Comparison of ENCODE assay signal across 15 cellular contexts in genomic region chr3:69741057-69741830, GRCh38. TPM values are rescaled to one million over a fixed set of nuclear protein-coding genes. Genes with fewer than 3 reads are reported as not detected.
A peak's percentile ranks its signal among the peaks of the same experiment; 100 is the strongest.
DNase-seq lines count a peak whose midpoint lies in the region; ATAC-seq, FAIRE-seq and TF ChIP-seq lines count a peak whose summit lies in the region.
"Had no signal": no experiment of that assay in that cellular context is flagged by ENCODE, and none has a peak within 500 bp of the region (broad histone marks: within the 10 kb centered on the region; RNA-seq: fewer than 3 reads in every experiment).

No MANE protein-coding gene starts in this region.

- no peak for FAIRE-seq in A549 (lab: Jason Lieb, UNC)

- H3K36me3 Mint-ChIP-seq in Caco-2 (ENCODE audit: insufficient read depth, unreplicated experiment), result no peaks in the 10 kb centered on the region

- no peak for DNase-seq in A549 (ENCODE audit: low read depth in 1 of 2, low spot score in 1 of 2)
- no peak for DNase-seq in Peyer's patch
- peak; percentile 95 for DNase-seq in foreskin melanocyte
- peak; percentile 21 for DNase-seq in putamen (ENCODE audit: low spot score)
- no peak for DNase-seq in activated gamma-delta T cell (lab: John Stamatoyannopoulos, UW)
- DNase-seq in H4 (ENCODE audit: low spot score), result no peak
- DNase-seq in Caco-2, result no peak
- DNase-seq: activated CD4-positive, alpha-beta T cell treated with anti-CD3 and anti-CD28 coated beads, Interleukin-2, amount 10 ng/mL, durations not matched to agents 24 days and 14 days; activated T-cell treated with anti-CD3 and anti-CD28 coated beads, Interleukin-2, amount 50 U/mL, for 72 hours; brain microvascular endothelial cell; DMS79 treated with DMSO at 0.1 percent for 48 hours; NCI-H2107; T-helper 1 cell had no signal

- CTCF ChIA-PET in A549 (lab: Yijun Ruan, JAX) (interaction anchor here (3.3 kb wide), 1 partner anchor 51 kb away, joined by 24 read pairs; no protein-coding TSS in a partner anchor), Caco-2 (lab: Charles Lee) (no interaction called here)

- no TSS peak for BruUV-seq in Caco-2 (replicated peaks; lab: Mats Ljungman, UMichigan)

- H3K4me3 ChIP-seq in A549, result no peak overlapping the region
- H3K4me3 ChIP-seq in Peyer's patch, result peak overlapping the region; percentile 40 to 81 (median 63)
- no peak overlapping the region for H3K4me3 ChIP-seq in Caco-2 (ENCODE audit: low read depth, low read length)

- H3K4me1 ChIP-seq in A549 (peaks cover 6% of the 10 kb centered on the region; the same call in 2 of the 3 replicates), Peyer's patch (peaks cover 0 to 16% (median 0%) of the 10 kb centered on the region in 4 donors), Caco-2 (peaks cover 6% of the 10 kb centered on the region; the same call in 1 of the 2 replicates)

- no peak for TF ChIP-seq EP300 in A549 (IDR thresholded peaks at IDR 0.05)

- peaks cover 10% of the 10 kb centered on the region for H3K4me1 Mint-ChIP-seq in Caco-2 (ENCODE audit: low read depth, unreplicated experiment)

- H3K27me3 Mint-ChIP-seq in Caco-2 (ENCODE audit: insufficient read depth, unreplicated experiment), result no peaks in the 10 kb centered on the region

- no peaks in the 10 kb centered on the region for H3K27me3 ChIP-seq in Peyer's patch
- no peaks in the 10 kb centered on the region; the same call in 1 of the 2 replicates for H3K27me3 ChIP-seq in Caco-2 (replicated peaks; ENCODE audit: control insufficient read depth, insufficient read depth, low read length)
- H3K27me3 ChIP-seq: brain microvascular endothelial cell had no signal

- no peak overlapping the region for H3K4me3 Mint-ChIP-seq in Caco-2 (ENCODE audit: unreplicated experiment)

- POLR2A ChIA-PET in A549 (lab: Yijun Ruan, JAX) (no interaction called here), Caco-2 (lab: Charles Lee) (no interaction called here)

- H3K4me2 ChIP-seq in A549, result no peak overlapping the region; the same call in 2 of the 3 replicates

- intact Hi-C loops in Caco-2 (cut with micrococcal nuclease; ENCODE audit: unreplicated experiment), result no loop called here

- 91% methylated on average over 14 of the region's 14 CpGs for WGBS in A549 (ENCODE audit: missing lambda C conversion rate)

- TF ChIP-seq CTCF in A549 (IDR thresholded peaks at IDR 0.05) (no peak), Peyer's patch (IDR thresholded peaks at IDR 0.05) (no peak), Caco-2 (IDR thresholded peaks at IDR 0.05; ENCODE audit: insufficient read depth in 1 of 2, low read depth in 1 of 2, low read length in 1 of 2, severe bottlenecking in 1 of 2, unreplicated experiment in 1 of 2) (no peak)

- no peak overlapping the region for H3K27ac Mint-ChIP-seq in Caco-2 (ENCODE audit: unreplicated experiment)
- H3K27ac Mint-ChIP-seq: activated CD4-positive, alpha-beta T cell treated with anti-CD3 and anti-CD28 coated beads, Interleukin-2, amount 10 ng/mL, durations not matched to agents 24 days and 14 days; activated T-cell treated with anti-CD3 and anti-CD28 coated beads, Interleukin-2, amount 50 U/mL, for 72 hours had no signal

- TF ChIP-seq RAD21 in A549 (conservative IDR thresholded peaks at IDR 0.05 in 1 of 2, IDR thresholded peaks at IDR 0.05 in 1 of 2), result no peak

- ATAC-seq in A549, result no peak
- ATAC-seq in HG03159 (IDR thresholded peaks at IDR 0.05; ENCODE audit: unreplicated experiment), result no peak
- ATAC-seq: activated T-cell treated with anti-CD3 and anti-CD28 coated beads, Interleukin-2, amount 50 U/mL, for 72 hours had no signal

- H3K27ac ChIP-seq in A549, result no peak overlapping the region
- peak overlapping the region in 3 of 4 donors; percentile 55 to 88 (median 74) for H3K27ac ChIP-seq in Peyer's patch
- H3K27ac ChIP-seq: brain microvascular endothelial cell, epithelial cell of prostate had no signal

- H3K9me3 Mint-ChIP-seq in Caco-2 (ENCODE audit: unreplicated experiment), result no peaks in the 10 kb centered on the region
- H3K9me3 Mint-ChIP-seq: activated CD4-positive, alpha-beta T cell treated with anti-CD3 and anti-CD28 coated beads, Interleukin-2, amount 10 ng/mL, durations not matched to agents 24 days and 14 days; activated T-cell treated with anti-CD3 and anti-CD28 coated beads, Interleukin-2, amount 50 U/mL, for 72 hours had no signal

- TF ChIP-seq POLR2A in A549 (IDR thresholded peaks at IDR 0.05; ENCODE audit: low read length), result no peak
- no peak for TF ChIP-seq POLR2A in Peyer's patch (IDR thresholded peaks at IDR 0.05)

- H3K36me3 ChIP-seq in Peyer's patch (no peaks in the 10 kb centered on the region), Caco-2 (ENCODE audit: control insufficient read depth, insufficient read depth, low read length) (no peaks in the 10 kb centered on the region)
- H3K36me3 ChIP-seq: brain microvascular endothelial cell had no signal

- H3K9me3 ChIP-seq in A549, result no peaks in the 10 kb centered on the region
- no peaks in the 10 kb centered on the region for H3K9me3 ChIP-seq in Peyer's patch
- H3K9me3 ChIP-seq in Caco-2, result 0 out of 2 replicates have a peak, but pooled peaks cover under 1% of the 10 kb centered on the region

TF ChIP-seq in A549, 52 proteins besides CTCF, POLR2A, EP300 and RAD21:
- TF ChIP-seq MAFK (IDR thresholded peaks at IDR 0.05; ENCODE audit: partially characterized antibody), result peak; percentile 73
- no peak for TF ChIP-seq REST (IDR thresholded peaks at IDR 0.05)
TF ChIP-seq in A549: peak in this region for 1.

RNA-seq across cellular contexts. Expression of gene MITF, which starts 2.0 kb away (rescaled TPM):
- polyA plus RNA-seq in A549 (2011; rRNA removed), result 15.3 and 15.9 TPM in 2 replicates
- polyA plus RNA-seq in A549 (2012; cell fraction: cytosol; rRNA removed), result 8.3 and 9.3 TPM in 2 replicates
- polyA plus RNA-seq in A549 (2012; cell fraction: nucleus; rRNA removed), result 6.0 and 8.7 TPM in 2 replicates
- polyA plus RNA-seq in A549 (2017; fragmentation: RNase III; extraction: RNeasy Plus Mini Kit Qiagen cat#74134 plus additional on column Dnase treatment), result 13.2 to 14.7 TPM (median 14.3 TPM) in 3 replicates
- polyA minus RNA-seq in A549 (2011; rRNA and poly(A)+ RNA removed), result 45.8 and 56.1 TPM in 2 replicates
- 1 to 10 TPM; 2.1 to 9.1 (median 4.7) TPM for total RNA-seq in Peyer's patch
- 5.1 and 5.8 TPM in 2 replicates for total RNA-seq in H4 (2014; rRNA removed; shearing (Covaris generic))
- 3.9 and 4.3 TPM in 2 replicates for total RNA-seq in Caco-2 (2022)

Comparison
In these comparisons a context has a peak if more than half of its experiments do, and no peak if none do; other contexts are left out.
1. DNase-seq: peak in foreskin melanocyte (single experiment) and putamen (single experiment); none in A549 (0 of 2), Peyer's patch (0 of 3), activated gamma-delta T cell (single experiment), H4 (single experiment) and Caco-2 (0 of 2).
2. H3K27ac ChIP-seq: peak in Peyer's patch (3 of 4); none in A549 (0 of 2).
3. H3K4me3 ChIP-seq: peak in Peyer's patch (4 of 4); none in A549 (single experiment) and Caco-2 (single experiment).